In the genomic region with DNA sequence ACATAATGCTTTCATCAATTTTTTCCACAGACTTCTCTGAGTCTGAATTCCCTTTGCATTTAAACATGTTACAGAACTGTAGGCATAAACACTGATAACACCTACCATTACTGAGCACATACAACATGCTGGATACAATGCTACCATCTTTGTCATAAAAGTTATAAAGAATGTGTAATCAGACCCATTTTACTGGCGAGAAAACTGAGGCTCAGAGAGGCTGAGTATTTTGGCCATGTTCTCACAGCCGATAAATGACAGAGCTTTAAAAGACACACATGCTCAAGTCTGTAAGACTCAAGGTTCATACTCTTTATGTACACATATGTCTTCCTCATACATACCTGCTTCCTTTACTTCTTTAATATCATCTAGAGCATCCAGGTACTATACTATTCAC, we compare ENCODE assay signal across 12 cellular contexts. TPM values are rescaled to one million over a fixed set of nuclear protein-coding genes. Genes with fewer than 3 reads are reported as not detected.
DNase-seq lines count a peak whose midpoint lies in the region; ATAC-seq and TF ChIP-seq lines count a peak whose summit lies in the region.
"Had no signal": no experiment of that assay in that cellular context is flagged by ENCODE, and none has a peak within 500 bp of the region (broad histone marks: within the 10 kb centered on the region; RNA-seq: fewer than 3 reads in every experiment).

No MANE protein-coding gene starts in this region.

- peaks cover 64% of the 10 kb centered on the region for H3K79me2 ChIP-seq in hepatocyte

- no peak overlapping the region for H2AFZ ChIP-seq in hepatocyte

- peak overlapping the region; percentile 96 for H3K4me2 ChIP-seq in hepatocyte

- H3K27me3 Mint-ChIP-seq in activated naive CD4-positive, alpha-beta T cell treated with anti-CD3 and anti-CD28 coated beads, Interleukin-2, amount 50 U/mL, for 24 hours = no peaks in the 10 kb centered on the region
- peaks cover 6% of the 10 kb centered on the region for H3K27me3 Mint-ChIP-seq in activated CD4-positive, alpha-beta memory T cell treated with anti-CD3 and anti-CD28 coated beads, Interleukin-2, amount 10 ng/mL, durations not matched to agents 7 days and 5 days
- peaks cover 8% of the 10 kb centered on the region for H3K27me3 Mint-ChIP-seq in stimulated activated naive CD8-positive, alpha-beta T cell treated with anti-CD3 and anti-CD28 coated beads, Interleukin-15, amount 100 ng/mL, for 72 hours

- H3K4me3 ChIP-seq in hepatocyte (no peak overlapping the region), ovary (no peak overlapping the region)

- POLR2A ChIA-PET in activated CD4-positive, alpha-beta memory T cell treated with anti-CD3 and anti-CD28 coated beads, Interleukin-2, amount 10 ng/mL, durations not matched to agents 7 days and 5 days (lab: Charles Lee) = interaction anchor here (1.1 to 1.4 kb wide), 2 partner anchors 14 to 58 kb away, joined by 3 to 5 read pairs; no protein-coding TSS in a partner anchor

- no peaks in the 10 kb centered on the region for H3K9me3 Mint-ChIP-seq in activated naive CD4-positive, alpha-beta T cell treated with anti-CD3 and anti-CD28 coated beads, Interleukin-2, amount 50 U/mL, for 24 hours
- H3K9me3 Mint-ChIP-seq in activated CD4-positive, alpha-beta memory T cell treated with anti-CD3 and anti-CD28 coated beads, Interleukin-2, amount 10 ng/mL, durations not matched to agents 7 days and 5 days = no peaks in the 10 kb centered on the region
- no peaks in the 10 kb centered on the region for H3K9me3 Mint-ChIP-seq in stimulated activated naive CD8-positive, alpha-beta T cell treated with anti-CD3 and anti-CD28 coated beads, Interleukin-15, amount 100 ng/mL, for 72 hours

- H3K27ac ChIP-seq in hepatocyte (no peak overlapping the region), ovary (no peak overlapping the region)

- H3K9me2 ChIP-seq in hepatocyte (replicated peaks; ENCODE audit: insufficient read depth) = no peaks in the 10 kb centered on the region

- H3K36me3 ChIP-seq in hepatocyte (replicated peaks; ENCODE audit: insufficient read depth, low read depth) (no peaks in the 10 kb centered on the region), ovary (no peaks in the 10 kb centered on the region)

- intact Hi-C loops in ovary (cut with DNase I) = no loop called here

- DNase-seq in activated naive CD4-positive, alpha-beta T cell treated with anti-CD3 and anti-CD28 coated beads, Interleukin-2, amount 50 U/mL, for 16 hours = no peak
- no peak for DNase-seq in activated CD4-positive, alpha-beta memory T cell treated with anti-CD3 and anti-CD28 coated beads, Interleukin-2, amount 10 ng/mL, durations not matched to agents 7 days and 5 days
- DNase-seq in hepatocyte (ENCODE audit: low spot score) (no peak), amygdala (lab: John Stamatoyannopoulos, UW) (no peak), iPS-NIHi11 (ENCODE audit: low spot score) (no peak), ovary (no peak)
- DNase-seq in stimulated activated naive CD8-positive, alpha-beta T cell treated with anti-CD3 and anti-CD28 coated beads, Interleukin-15, amount 100 ng/mL, for 72 hours = no peak
- DNase-seq: AML-193, caudate nucleus, NCI-H1417 treated with DMSO at 0.1 percent for 48 hours, NCI-H510A had no signal

- TF ChIP-seq EP300 in ovary (IDR thresholded peaks at IDR 0.05) = no peak

- ATAC-seq in stimulated activated naive CD8-positive, alpha-beta T cell treated with anti-CD3 and anti-CD28 coated beads, Interleukin-15, amount 100 ng/mL, for 72 hours = no peak

- H4K20me1 ChIP-seq in hepatocyte (ENCODE audit: insufficient read depth, poor library complexity, severe bottlenecking) = peaks cover 30% of the 10 kb centered on the region

- H3K27me3 ChIP-seq in hepatocyte (no peaks in the 10 kb centered on the region), ovary (no peaks in the 10 kb centered on the region)

- peaks cover 3% of the 10 kb centered on the region for H3K4me1 ChIP-seq in hepatocyte (ENCODE audit: insufficient read depth)
- peaks cover 2% of the 10 kb centered on the region for H3K4me1 ChIP-seq in ovary (ENCODE audit: insufficient read depth)

- H3K4me3 Mint-ChIP-seq in activated naive CD4-positive, alpha-beta T cell treated with anti-CD3 and anti-CD28 coated beads, Interleukin-2, amount 50 U/mL, for 24 hours = peak overlapping the region; percentile 60
- peak overlapping the region; percentile 27 for H3K4me3 Mint-ChIP-seq in activated CD4-positive, alpha-beta memory T cell treated with anti-CD3 and anti-CD28 coated beads, Interleukin-2, amount 10 ng/mL, durations not matched to agents 7 days and 5 days
- H3K4me3 Mint-ChIP-seq in stimulated activated naive CD8-positive, alpha-beta T cell treated with anti-CD3 and anti-CD28 coated beads, Interleukin-15, amount 100 ng/mL, for 72 hours = peak overlapping the region; percentile 51 to 94

- no peaks in the 10 kb centered on the region for H3K9me3 ChIP-seq in hepatocyte (ENCODE audit: low read depth)
- H3K9me3 ChIP-seq in ovary = no peaks in the 10 kb centered on the region

- TF ChIP-seq CTCF in hepatocyte (IDR thresholded peaks at IDR 0.05; ENCODE audit: poor library complexity) (no peak), ovary (IDR thresholded peaks at IDR 0.05) (no peak)

- no peak for TF ChIP-seq POLR2A in ovary (IDR thresholded peaks at IDR 0.05)

- WGBS in hepatocyte (ENCODE audit: low lambda C conversion rate, missing lambda C conversion rate) = 93% methylated on average over 2 of the region's 2 CpGs
- 94 to 99% (median 98%) methylated on average over 2 of the region's 2 CpGs for WGBS in ovary, 3 donors

- CTCF ChIA-PET in activated CD4-positive, alpha-beta memory T cell treated with anti-CD3 and anti-CD28 coated beads, Interleukin-2, amount 10 ng/mL, durations not matched to agents 7 days and 5 days (lab: Charles Lee) = interaction anchor here (0.7 to 1.5 kb wide), 3 partner anchors 23 to 48 kb away, joined by 3 to 4 read pairs (median 4); no protein-coding TSS in a partner anchor

- H3K27ac Mint-ChIP-seq in activated naive CD4-positive, alpha-beta T cell treated with anti-CD3 and anti-CD28 coated beads, Interleukin-2, amount 50 U/mL, for 24 hours = no peak overlapping the region
- no peak overlapping the region for H3K27ac Mint-ChIP-seq in activated CD4-positive, alpha-beta memory T cell treated with anti-CD3 and anti-CD28 coated beads, Interleukin-2, amount 10 ng/mL, durations not matched to agents 7 days and 5 days
- no peak overlapping the region for H3K27ac Mint-ChIP-seq in stimulated activated naive CD8-positive, alpha-beta T cell treated with anti-CD3 and anti-CD28 coated beads, Interleukin-15, amount 100 ng/mL, for 72 hours

- peaks cover 15% of the 10 kb centered on the region for H3K36me3 Mint-ChIP-seq in activated naive CD4-positive, alpha-beta T cell treated with anti-CD3 and anti-CD28 coated beads, Interleukin-2, amount 50 U/mL, for 24 hours
- peaks cover 31% of the 10 kb centered on the region for H3K36me3 Mint-ChIP-seq in activated CD4-positive, alpha-beta memory T cell treated with anti-CD3 and anti-CD28 coated beads, Interleukin-2, amount 10 ng/mL, durations not matched to agents 7 days and 5 days (ENCODE audit: low read depth)

- peaks cover 49% of the 10 kb centered on the region for H3K4me1 Mint-ChIP-seq in activated naive CD4-positive, alpha-beta T cell treated with anti-CD3 and anti-CD28 coated beads, Interleukin-2, amount 50 U/mL, for 24 hours
- peaks cover 50% of the 10 kb centered on the region for H3K4me1 Mint-ChIP-seq in activated CD4-positive, alpha-beta memory T cell treated with anti-CD3 and anti-CD28 coated beads, Interleukin-2, amount 10 ng/mL, durations not matched to agents 7 days and 5 days
- H3K4me1 Mint-ChIP-seq in stimulated activated naive CD8-positive, alpha-beta T cell treated with anti-CD3 and anti-CD28 coated beads, Interleukin-15, amount 100 ng/mL, for 72 hours = peaks cover 55% of the 10 kb centered on the region

RNA-seq across cellular contexts. Expression of gene RRAS2, which starts 2.6 kb away (rescaled TPM):
- 10 to 100 TPM; 55.7 to 58.5 TPM for total RNA-seq in activated CD4-positive, alpha-beta memory T cell treated with anti-CD3 and anti-CD28 coated beads, Interleukin-2, amount 10 ng/mL, durations not matched to agents 7 days and 5 days
- total RNA-seq in hepatocyte (69.8 and 72.9 TPM in 2 replicates), ovary (10 to 100 TPM; 29.1 to 45.2 (median 36.0) TPM)
- polyA plus RNA-seq in hepatocyte (44.2 and 50.7 TPM in 2 replicates), ovary (10 to 100 TPM; 25.7 to 32.2 TPM)
